1 cellular context compared by ENCODE assay signal in genomic region chr10:71087622-71088021, GRCh38.
TF ChIP-seq lines count a peak whose summit lies in the region.

No MANE protein-coding gene starts in this region.

TF ChIP-seq in HepG2, 621 proteins besides CTCF, POLR2A, EP300 and RAD21:
- TF ChIP-seq, protein P1, sequence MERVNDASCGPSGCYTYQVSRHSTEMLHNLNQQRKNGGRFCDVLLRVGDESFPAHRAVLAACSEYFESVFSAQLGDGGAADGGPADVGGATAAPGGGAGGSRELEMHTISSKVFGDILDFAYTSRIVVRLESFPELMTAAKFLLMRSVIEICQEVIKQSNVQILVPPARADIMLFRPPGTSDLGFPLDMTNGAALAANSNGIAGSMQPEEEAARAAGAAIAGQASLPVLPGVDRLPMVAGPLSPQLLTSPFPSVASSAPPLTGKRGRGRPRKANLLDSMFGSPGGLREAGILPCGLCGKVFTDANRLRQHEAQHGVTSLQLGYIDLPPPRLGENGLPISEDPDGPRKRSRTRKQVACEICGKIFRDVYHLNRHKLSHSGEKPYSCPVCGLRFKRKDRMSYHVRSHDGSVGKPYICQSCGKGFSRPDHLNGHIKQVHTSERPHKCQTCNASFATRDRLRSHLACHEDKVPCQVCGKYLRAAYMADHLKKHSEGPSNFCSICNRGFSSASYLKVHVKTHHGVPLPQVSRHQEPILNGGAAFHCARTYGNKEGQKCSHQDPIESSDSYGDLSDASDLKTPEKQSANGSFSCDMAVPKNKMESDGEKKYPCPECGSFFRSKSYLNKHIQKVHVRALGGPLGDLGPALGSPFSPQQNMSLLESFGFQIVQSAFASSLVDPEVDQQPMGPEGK (CRISPR knock-in tag; IDR thresholded peaks at IDR 0.05): no peak
- TF ChIP-seq SRSF1 (optimal IDR thresholded peaks at IDR 0.05; ENCODE audit: low read depth, low read length) (no peak), ZNF567 (CRISPR knock-in tag; IDR thresholded peaks at IDR 0.05; ENCODE audit: borderline replicate concordance) (no peak), HMGA1 (CRISPR knock-in tag; conservative IDR thresholded peaks at IDR 0.05) (no peak), KDM2A (CRISPR knock-in tag; IDR thresholded peaks at IDR 0.05; ENCODE audit: borderline replicate concordance, low read depth) (no peak), ZNF205 (CRISPR knock-in tag; IDR thresholded peaks at IDR 0.05) (no peak), SRY (CRISPR knock-in tag; IDR thresholded peaks at IDR 0.05) (no peak), SP4 (CRISPR knock-in tag; IDR thresholded peaks at IDR 0.05) (no peak), ZNF510 (CRISPR knock-in tag; IDR thresholded peaks at IDR 0.05; ENCODE audit: low read depth) (no peak), RBM39 (IDR thresholded peaks at IDR 0.05; ENCODE audit: low read depth, low read length, poor library complexity, severe bottlenecking) (no peak), ATF7-NPFF (CRISPR knock-in tag; IDR thresholded peaks at IDR 0.05; ENCODE audit: low read depth) (no peak), GFI1 (CRISPR knock-in tag; IDR thresholded peaks at IDR 0.05; ENCODE audit: borderline replicate concordance) (no peak), SYNCRIP (IDR thresholded peaks at IDR 0.05; ENCODE audit: insufficient read depth, low read depth, low read length) (no peak), FOXO4 (CRISPR knock-in tag; conservative IDR thresholded peaks at IDR 0.05) (no peak), ZNF674 (CRISPR knock-in tag; IDR thresholded peaks at IDR 0.05; ENCODE audit: low read depth) (no peak), ZNF557 (CRISPR knock-in tag; IDR thresholded peaks at IDR 0.05) (no peak), SIN3B (IDR thresholded peaks at IDR 0.05; ENCODE audit: low read length) (no peak), ZNF547 (CRISPR knock-in tag; IDR thresholded peaks at IDR 0.05) (no peak), ZNF224 (CRISPR knock-in tag; IDR thresholded peaks at IDR 0.05) (no peak)
- TF ChIP-seq, protein P2, sequence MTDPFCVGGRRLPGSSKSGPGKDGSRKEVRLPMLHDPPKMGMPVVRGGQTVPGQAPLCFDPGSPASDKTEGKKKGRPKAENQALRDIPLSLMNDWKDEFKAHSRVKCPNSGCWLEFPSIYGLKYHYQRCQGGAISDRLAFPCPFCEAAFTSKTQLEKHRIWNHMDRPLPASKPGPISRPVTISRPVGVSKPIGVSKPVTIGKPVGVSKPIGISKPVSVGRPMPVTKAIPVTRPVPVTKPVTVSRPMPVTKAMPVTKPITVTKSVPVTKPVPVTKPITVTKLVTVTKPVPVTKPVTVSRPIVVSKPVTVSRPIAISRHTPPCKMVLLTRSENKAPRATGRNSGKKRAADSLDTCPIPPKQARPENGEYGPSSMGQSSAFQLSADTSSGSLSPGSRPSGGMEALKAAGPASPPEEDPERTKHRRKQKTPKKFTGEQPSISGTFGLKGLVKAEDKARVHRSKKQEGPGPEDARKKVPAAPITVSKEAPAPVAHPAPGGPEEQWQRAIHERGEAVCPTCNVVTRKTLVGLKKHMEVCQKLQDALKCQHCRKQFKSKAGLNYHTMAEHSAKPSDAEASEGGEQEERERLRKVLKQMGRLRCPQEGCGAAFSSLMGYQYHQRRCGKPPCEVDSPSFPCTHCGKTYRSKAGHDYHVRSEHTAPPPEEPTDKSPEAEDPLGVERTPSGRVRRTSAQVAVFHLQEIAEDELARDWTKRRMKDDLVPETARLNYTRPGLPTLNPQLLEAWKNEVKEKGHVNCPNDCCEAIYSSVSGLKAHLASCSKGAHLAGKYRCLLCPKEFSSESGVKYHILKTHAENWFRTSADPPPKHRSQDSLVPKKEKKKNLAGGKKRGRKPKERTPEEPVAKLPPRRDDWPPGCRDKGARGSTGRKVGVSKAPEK (CRISPR knock-in tag; IDR thresholded peaks at IDR 0.05; ENCODE audit: borderline replicate concordance): no peak
